8 cellular contexts compared by ENCODE assay signal in the genomic region with DNA sequence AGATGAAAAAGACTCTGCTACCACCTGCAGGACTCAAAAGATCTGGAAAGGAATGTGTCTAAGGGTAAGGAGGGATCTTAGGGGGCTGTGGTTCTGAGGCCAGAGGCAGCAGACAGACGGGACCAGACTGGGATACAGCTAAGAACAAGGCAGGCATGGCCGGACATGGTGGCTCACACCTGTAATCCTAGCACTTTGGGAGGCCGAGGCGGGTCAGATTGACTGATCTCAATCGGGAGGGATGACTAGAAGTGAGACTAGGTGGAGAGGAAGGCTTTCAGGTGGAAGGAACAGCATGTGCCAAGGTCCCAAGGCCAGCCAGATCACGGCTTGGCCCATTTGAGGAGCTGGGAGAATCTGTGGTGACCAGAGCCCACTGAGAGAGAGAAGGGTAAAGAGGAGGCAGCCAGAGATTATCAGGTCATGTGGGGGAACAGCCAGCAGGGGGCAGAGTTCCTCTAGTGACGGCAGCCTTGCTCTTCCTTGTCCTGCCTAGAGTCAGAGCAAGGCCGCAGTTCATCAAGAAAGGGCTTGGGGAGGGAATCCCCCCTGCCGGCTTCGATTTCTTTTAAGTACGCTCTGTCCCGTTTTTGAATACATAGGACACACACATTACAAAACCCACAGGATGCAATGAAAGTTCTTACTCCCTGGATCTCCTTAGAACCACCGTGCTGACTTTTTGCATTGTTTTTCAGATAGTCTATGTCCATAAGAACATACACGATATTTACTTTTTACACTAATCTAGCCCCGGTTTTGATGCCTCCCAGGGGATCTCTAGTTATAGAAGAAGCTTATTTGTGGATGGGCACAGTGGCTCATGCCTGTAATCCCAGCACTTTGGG. TPM values are rescaled to one million over a fixed set of nuclear protein-coding genes. Genes with fewer than 3 reads are reported as not detected.
DNase-seq lines count a peak whose midpoint lies in the region; ATAC-seq and TF ChIP-seq lines count a peak whose summit lies in the region.

No MANE protein-coding gene starts in this region.

- DNase-seq in NCI-H524 (lab: John Stamatoyannopoulos, UW) (peak; percentile 81 to 82), NCI-H524 treated with DMSO at 0.1 percent for 48 hours (lab: John Stamatoyannopoulos, UW) (no peak), MV-4-11 (lab: John Stamatoyannopoulos, UW) (peak; percentile 76), Right ventricle myocardium superior (peak; percentile 89), psoas muscle (peak; percentile 80 to 91), vagina (ENCODE audit: extremely low spot score in 2 of 2) (no peak)
- peak; percentile 83 for DNase-seq in activated naive CD4-positive, alpha-beta T cell treated with anti-CD3 and anti-CD28 coated beads, Interleukin-2, amount 50 U/mL, for 16 hours

- H3K36me3 ChIP-seq in psoas muscle (ENCODE audit: insufficient read depth in 1 of 2, low read depth in 1 of 2) (no peaks in the 10 kb centered on the region), vagina (no peaks in the 10 kb centered on the region)

- H3K4me1 ChIP-seq in psoas muscle (peaks cover 9% of the 10 kb centered on the region), vagina (peaks cover 51% of the 10 kb centered on the region)

- H3K9me3 ChIP-seq in psoas muscle = no peaks in the 10 kb centered on the region
- no peaks in the 10 kb centered on the region for H3K9me3 ChIP-seq in vagina

- H3K27ac ChIP-seq in psoas muscle (no peak overlapping the region), vagina (no peak overlapping the region)

- TF ChIP-seq POLR2A in vagina (IDR thresholded peaks at IDR 0.05) = no peak

- no peak overlapping the region for H3K4me3 ChIP-seq in psoas muscle
- no peak overlapping the region for H3K4me3 ChIP-seq in vagina

- TF ChIP-seq CTCF in psoas muscle (IDR thresholded peaks at IDR 0.05) (peak; percentile 85), vagina (IDR thresholded peaks at IDR 0.05) (peak; percentile 64 to 99 (median 83))

- peak; percentile 43 for ATAC-seq in SK-N-SH treated with all-trans-retinoic acid at 6 μM for 48 hours
- ATAC-seq in Right ventricle myocardium superior (ENCODE audit: poor library complexity) = peak; percentile 34
- ATAC-seq in psoas muscle = peak in 2 of 4 donors; percentile 39 to 41

- intact Hi-C loops in Right ventricle myocardium superior (cut with DNase I) = loop anchor here (2.0 kb wide), 1 partner anchor 22 kb away; no protein-coding TSS in a partner anchor
- intact Hi-C loops in psoas muscle (cut with DNase I) = loop anchor here (1.0 to 10.0 kb wide), 3 partner anchors 79 to 600 kb away; a partner anchor contains a TSS
- intact Hi-C loops in vagina (cut with DNase I) = loop anchor here (5.0 to 10.0 kb wide), 2 partner anchors 63 to 370 kb away; a partner anchor contains a TSS

- H3K27me3 ChIP-seq in psoas muscle (ENCODE audit: insufficient read depth in 3 of 3, low read length in 2 of 3) (peaks cover 0 to 6% (median 2%) of the 10 kb centered on the region in 3 donors), vagina (no peaks in the 10 kb centered on the region)

- 32 to 38% (median 34%) methylated on average over 15 of the region's 15 CpGs for WGBS in psoas muscle, 3 donors

TF ChIP-seq in SK-N-SH treated with all-trans-retinoic acid at 6 μM for 48 hours, 23 proteins besides CTCF, POLR2A, EP300 and RAD21:
- TF ChIP-seq TOX (CRISPR knock-in tag; IDR thresholded peaks at IDR 0.05; ENCODE audit: borderline replicate concordance) (no peak), OSR1 (CRISPR knock-in tag; IDR thresholded peaks at IDR 0.05) (no peak), ISL1 (CRISPR knock-in tag; IDR thresholded peaks at IDR 0.05) (no peak), ESRRG (CRISPR knock-in tag; IDR thresholded peaks at IDR 0.05) (no peak), CSDC2 (CRISPR knock-in tag; IDR thresholded peaks at IDR 0.05) (no peak), TCF4 (CRISPR knock-in tag; IDR thresholded peaks at IDR 0.05; ENCODE audit: borderline replicate concordance) (no peak), RARB (CRISPR knock-in tag; IDR thresholded peaks at IDR 0.05) (no peak), SNAI2 (CRISPR knock-in tag; IDR thresholded peaks at IDR 0.05) (no peak), PPARA (CRISPR knock-in tag; IDR thresholded peaks at IDR 0.05; ENCODE audit: borderline replicate concordance) (no peak), ZNF565 (CRISPR knock-in tag; conservative IDR thresholded peaks at IDR 0.05; ENCODE audit: low read depth) (no peak), ARNTL (CRISPR knock-in tag; IDR thresholded peaks at IDR 0.05; ENCODE audit: borderline replicate concordance, low read depth) (no peak), ZNF8 (CRISPR knock-in tag; IDR thresholded peaks at IDR 0.05) (no peak), ZC3H10 (CRISPR knock-in tag; IDR thresholded peaks at IDR 0.05) (no peak), ZFP3 (CRISPR knock-in tag; IDR thresholded peaks at IDR 0.05) (no peak), ZFP30 (CRISPR knock-in tag; IDR thresholded peaks at IDR 0.05) (no peak)
- TF ChIP-seq, protein P1, sequence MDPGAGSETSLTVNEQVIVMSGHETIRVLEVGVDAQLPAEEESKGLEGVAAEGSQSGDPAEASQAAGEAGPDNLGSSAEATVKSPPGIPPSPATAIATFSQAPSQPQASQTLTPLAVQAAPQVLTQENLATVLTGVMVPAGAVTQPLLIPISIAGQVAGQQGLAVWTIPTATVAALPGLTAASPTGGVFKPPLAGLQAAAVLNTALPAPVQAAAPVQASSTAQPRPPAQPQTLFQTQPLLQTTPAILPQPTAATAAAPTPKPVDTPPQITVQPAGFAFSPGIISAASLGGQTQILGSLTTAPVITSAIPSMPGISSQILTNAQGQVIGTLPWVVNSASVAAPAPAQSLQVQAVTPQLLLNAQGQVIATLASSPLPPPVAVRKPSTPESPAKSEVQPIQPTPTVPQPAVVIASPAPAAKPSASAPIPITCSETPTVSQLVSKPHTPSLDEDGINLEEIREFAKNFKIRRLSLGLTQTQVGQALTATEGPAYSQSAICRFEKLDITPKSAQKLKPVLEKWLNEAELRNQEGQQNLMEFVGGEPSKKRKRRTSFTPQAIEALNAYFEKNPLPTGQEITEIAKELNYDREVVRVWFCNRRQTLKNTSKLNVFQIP (CRISPR knock-in tag; IDR thresholded peaks at IDR 0.05; ENCODE audit: borderline replicate concordance, low read depth) = no peak
- TF ChIP-seq, protein P2, sequence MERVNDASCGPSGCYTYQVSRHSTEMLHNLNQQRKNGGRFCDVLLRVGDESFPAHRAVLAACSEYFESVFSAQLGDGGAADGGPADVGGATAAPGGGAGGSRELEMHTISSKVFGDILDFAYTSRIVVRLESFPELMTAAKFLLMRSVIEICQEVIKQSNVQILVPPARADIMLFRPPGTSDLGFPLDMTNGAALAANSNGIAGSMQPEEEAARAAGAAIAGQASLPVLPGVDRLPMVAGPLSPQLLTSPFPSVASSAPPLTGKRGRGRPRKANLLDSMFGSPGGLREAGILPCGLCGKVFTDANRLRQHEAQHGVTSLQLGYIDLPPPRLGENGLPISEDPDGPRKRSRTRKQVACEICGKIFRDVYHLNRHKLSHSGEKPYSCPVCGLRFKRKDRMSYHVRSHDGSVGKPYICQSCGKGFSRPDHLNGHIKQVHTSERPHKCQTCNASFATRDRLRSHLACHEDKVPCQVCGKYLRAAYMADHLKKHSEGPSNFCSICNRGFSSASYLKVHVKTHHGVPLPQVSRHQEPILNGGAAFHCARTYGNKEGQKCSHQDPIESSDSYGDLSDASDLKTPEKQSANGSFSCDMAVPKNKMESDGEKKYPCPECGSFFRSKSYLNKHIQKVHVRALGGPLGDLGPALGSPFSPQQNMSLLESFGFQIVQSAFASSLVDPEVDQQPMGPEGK (CRISPR knock-in tag; IDR thresholded peaks at IDR 0.05; ENCODE audit: borderline replicate concordance) = no peak
- TF ChIP-seq, protein P3, sequence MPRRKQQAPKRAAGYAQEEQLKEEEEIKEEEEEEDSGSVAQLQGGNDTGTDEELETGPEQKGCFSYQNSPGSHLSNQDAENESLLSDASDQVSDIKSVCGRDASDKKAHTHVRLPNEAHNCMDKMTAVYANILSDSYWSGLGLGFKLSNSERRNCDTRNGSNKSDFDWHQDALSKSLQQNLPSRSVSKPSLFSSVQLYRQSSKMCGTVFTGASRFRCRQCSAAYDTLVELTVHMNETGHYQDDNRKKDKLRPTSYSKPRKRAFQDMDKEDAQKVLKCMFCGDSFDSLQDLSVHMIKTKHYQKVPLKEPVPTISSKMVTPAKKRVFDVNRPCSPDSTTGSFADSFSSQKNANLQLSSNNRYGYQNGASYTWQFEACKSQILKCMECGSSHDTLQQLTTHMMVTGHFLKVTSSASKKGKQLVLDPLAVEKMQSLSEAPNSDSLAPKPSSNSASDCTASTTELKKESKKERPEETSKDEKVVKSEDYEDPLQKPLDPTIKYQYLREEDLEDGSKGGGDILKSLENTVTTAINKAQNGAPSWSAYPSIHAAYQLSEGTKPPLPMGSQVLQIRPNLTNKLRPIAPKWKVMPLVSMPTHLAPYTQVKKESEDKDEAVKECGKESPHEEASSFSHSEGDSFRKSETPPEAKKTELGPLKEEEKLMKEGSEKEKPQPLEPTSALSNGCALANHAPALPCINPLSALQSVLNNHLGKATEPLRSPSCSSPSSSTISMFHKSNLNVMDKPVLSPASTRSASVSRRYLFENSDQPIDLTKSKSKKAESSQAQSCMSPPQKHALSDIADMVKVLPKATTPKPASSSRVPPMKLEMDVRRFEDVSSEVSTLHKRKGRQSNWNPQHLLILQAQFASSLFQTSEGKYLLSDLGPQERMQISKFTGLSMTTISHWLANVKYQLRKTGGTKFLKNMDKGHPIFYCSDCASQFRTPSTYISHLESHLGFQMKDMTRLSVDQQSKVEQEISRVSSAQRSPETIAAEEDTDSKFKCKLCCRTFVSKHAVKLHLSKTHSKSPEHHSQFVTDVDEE (CRISPR knock-in tag; IDR thresholded peaks at IDR 0.05) = no peak
- TF ChIP-seq, protein P4, sequence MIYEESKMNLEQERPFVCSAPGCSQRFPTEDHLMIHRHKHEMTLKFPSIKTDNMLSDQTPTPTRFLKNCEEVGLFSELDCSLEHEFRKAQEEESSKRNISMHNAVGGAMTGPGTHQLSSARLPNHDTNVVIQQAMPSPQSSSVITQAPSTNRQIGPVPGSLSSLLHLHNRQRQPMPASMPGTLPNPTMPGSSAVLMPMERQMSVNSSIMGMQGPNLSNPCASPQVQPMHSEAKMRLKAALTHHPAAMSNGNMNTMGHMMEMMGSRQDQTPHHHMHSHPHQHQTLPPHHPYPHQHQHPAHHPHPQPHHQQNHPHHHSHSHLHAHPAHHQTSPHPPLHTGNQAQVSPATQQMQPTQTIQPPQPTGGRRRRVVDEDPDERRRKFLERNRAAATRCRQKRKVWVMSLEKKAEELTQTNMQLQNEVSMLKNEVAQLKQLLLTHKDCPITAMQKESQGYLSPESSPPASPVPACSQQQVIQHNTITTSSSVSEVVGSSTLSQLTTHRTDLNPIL (CRISPR knock-in tag; IDR thresholded peaks at IDR 0.05; ENCODE audit: low read depth) = no peak

RNA-seq across cellular contexts. Expression of a gene that starts 2.6 kb away (rescaled TPM):
- total RNA-seq in Right ventricle myocardium superior = 27.5 TPM
- total RNA-seq in psoas muscle = 10 to 100 TPM in 3 of 4 donors, 1 to 10 TPM in 1; 7.1 to 30.3 (median 13.2) TPM
- 1 to 10 TPM; 3.0 to 5.1 (median 4.0) TPM for polyA plus RNA-seq in psoas muscle
- 39.3 TPM for total RNA-seq in vagina

RNA-seq across cellular contexts. Expression of a gene that starts 3.2 kb away (rescaled TPM):
- 1.4 TPM for total RNA-seq in Right ventricle myocardium superior
- total RNA-seq in psoas muscle = 1 to 10 TPM in 3 of 4 donors, under 1 TPM in 1; 0.54 to 2.6 (median 1.6) TPM
- polyA plus RNA-seq in psoas muscle = under 1 TPM; 0.32 to 0.70 (median 0.39) TPM
- 1.2 TPM for total RNA-seq in vagina

Comparison
In these comparisons a context has a peak if more than half of its experiments do, and no peak if none do; other contexts are left out.
1. DNase-seq: peak in NCI-H524 (2 of 2), MV-4-11 (single experiment), activated naive CD4-positive, alpha-beta T cell treated with anti-CD3 and anti-CD28 coated beads, Interleukin-2, amount 50 U/mL, for 16 hours (single experiment), Right ventricle myocardium superior (single experiment) and psoas muscle (2 of 2); none in NCI-H524 treated with DMSO at 0.1 percent for 48 hours (single experiment) and vagina (0 of 2).